Comparison of ENCODE assay signal across 1 cellular context in genomic region chr4:70559216-70559830, GRCh38.
TF ChIP-seq lines count a peak whose summit lies in the region.

No MANE protein-coding gene starts in this region.

TF ChIP-seq in K562, 482 proteins besides CTCF, POLR2A, EP300 and RAD21 (continued from another document):
- TF ChIP-seq ZNF280B (CRISPR knock-in tag; IDR thresholded peaks at IDR 0.05) (no peak), MAZ (CRISPR knock-in tag; conservative IDR thresholded peaks at IDR 0.05 in 1 of 2, IDR thresholded peaks at IDR 0.05 in 1 of 2) (no peak), SMC3 (conservative IDR thresholded peaks at IDR 0.05; ENCODE audit: insufficient read depth, low read depth, low read length) (0 out of 2 replicates have a peak, but pooled peaks have one; percentile 41), CEBPG (CRISPR knock-in tag; IDR thresholded peaks at IDR 0.05) (no peak), CEBPG (tag; conservative IDR thresholded peaks at IDR 0.05 in 1 of 2, IDR thresholded peaks at IDR 0.05 in 1 of 2) (no peak), POLR3A (IDR thresholded peaks at IDR 0.05; ENCODE audit: borderline replicate concordance, extremely low read depth, insufficient read depth, insufficient read length) (no peak), BHLHE40 (IDR thresholded peaks at IDR 0.05; ENCODE audit: low read length) (no peak), SRF (CRISPR knock-in tag; IDR thresholded peaks at IDR 0.05) (no peak)
